In genomic region chr11:832529-833113, GRCh38 we compare ENCODE assay signal across 8 cellular contexts. TPM values are rescaled to one million over a fixed set of nuclear protein-coding genes. Genes with fewer than 3 reads are reported as not detected.
DNase-seq lines count a peak whose midpoint lies in the region; ATAC-seq and TF ChIP-seq lines count a peak whose summit lies in the region.

CD151 (plus strand) TSS chr11:832952; CDS start chr11:836070, 3,118 bp downstream.

- peaks cover 29% of the 10 kb centered on the region for H3K27me3 Mint-ChIP-seq in brain

- peak within 1 kb of the TSS; percentile 81 to 88 (median 83) for H3K4me3 Mint-ChIP-seq in brain

- H3K9me3 ChIP-seq in iPS-18a (ENCODE audit: control insufficient read depth, low read depth, low read length) = no peaks in the 10 kb centered on the region

- TF ChIP-seq POLR2A in Raji (IDR thresholded peaks at IDR 0.05; ENCODE audit: insufficient read depth, low read depth, low read length) = peak; percentile 62

- H3K9me3 Mint-ChIP-seq in brain = no peaks in the 10 kb centered on the region

- H3K4me1 ChIP-seq in iPS-18a (ENCODE audit: control insufficient read depth, low read depth, low read length) = peaks cover 40% of the 10 kb centered on the region

- H3K36me3 ChIP-seq in iPS-18a (ENCODE audit: control insufficient read depth, low read depth, low read length) = no peaks in the 10 kb centered on the region

- no peak within 1 kb of the TSS for H3K27ac ChIP-seq in iPS-18a (ENCODE audit: low read length)

- peak within 1 kb of the TSS; percentile 9 for H3K9ac ChIP-seq in iPS-18a (ENCODE audit: low read length)

- H3K36me3 Mint-ChIP-seq in brain = no peaks in the 10 kb centered on the region

- peaks cover 66% of the 10 kb centered on the region for H3K27me3 ChIP-seq in iPS-18a (ENCODE audit: control insufficient read depth, insufficient read depth, low read length)

- H3K4me1 Mint-ChIP-seq in brain = peaks cover 49% of the 10 kb centered on the region

- TF ChIP-seq CTCF in brain (conservative IDR thresholded peaks at IDR 0.05) = no peak

- H3K27ac Mint-ChIP-seq in brain = peak within 1 kb of the TSS; percentile 74 to 91 (median 89)

- ATAC-seq in HG03045 (IDR thresholded peaks at IDR 0.05; ENCODE audit: unreplicated experiment) = peak; percentile 35
- ATAC-seq in GM19397 (IDR thresholded peaks at IDR 0.05; ENCODE audit: unreplicated experiment) = no peak

- DNase-seq in NCI-H1417 (lab: John Stamatoyannopoulos, UW) = peak; percentile 54 to 67 (median 57)
- DNase-seq in NCI-H1417 treated with DMSO at 0.1 percent for 48 hours (lab: John Stamatoyannopoulos, UW) = no peak
- no peak for DNase-seq in skeletal muscle cell (ENCODE audit: low read depth)

- peak within 1 kb of the TSS; percentile 62 for H3K4me3 ChIP-seq in iPS-18a (ENCODE audit: low read length)
- peak within 1 kb of the TSS; percentile 78 for H3K4me3 ChIP-seq in skeletal muscle cell (ENCODE audit: low read depth, low read length)

RNA-seq across cellular contexts. Expression of gene CD151, which starts in this region (rescaled TPM):
- polyA plus RNA-seq in brain (ENCODE audit: insufficient read depth, low read depth, low replicate concordance) = 114 TPM

Comparison
In these comparisons a context has a peak if more than half of its experiments do, and no peak if none do; other contexts are left out.
1. DNase-seq: peak in NCI-H1417 (3 of 3); none in NCI-H1417 treated with DMSO at 0.1 percent for 48 hours (single experiment) and skeletal muscle cell (single experiment).